Comparison of ENCODE assay signal across 8 cellular contexts in the genomic region with DNA sequence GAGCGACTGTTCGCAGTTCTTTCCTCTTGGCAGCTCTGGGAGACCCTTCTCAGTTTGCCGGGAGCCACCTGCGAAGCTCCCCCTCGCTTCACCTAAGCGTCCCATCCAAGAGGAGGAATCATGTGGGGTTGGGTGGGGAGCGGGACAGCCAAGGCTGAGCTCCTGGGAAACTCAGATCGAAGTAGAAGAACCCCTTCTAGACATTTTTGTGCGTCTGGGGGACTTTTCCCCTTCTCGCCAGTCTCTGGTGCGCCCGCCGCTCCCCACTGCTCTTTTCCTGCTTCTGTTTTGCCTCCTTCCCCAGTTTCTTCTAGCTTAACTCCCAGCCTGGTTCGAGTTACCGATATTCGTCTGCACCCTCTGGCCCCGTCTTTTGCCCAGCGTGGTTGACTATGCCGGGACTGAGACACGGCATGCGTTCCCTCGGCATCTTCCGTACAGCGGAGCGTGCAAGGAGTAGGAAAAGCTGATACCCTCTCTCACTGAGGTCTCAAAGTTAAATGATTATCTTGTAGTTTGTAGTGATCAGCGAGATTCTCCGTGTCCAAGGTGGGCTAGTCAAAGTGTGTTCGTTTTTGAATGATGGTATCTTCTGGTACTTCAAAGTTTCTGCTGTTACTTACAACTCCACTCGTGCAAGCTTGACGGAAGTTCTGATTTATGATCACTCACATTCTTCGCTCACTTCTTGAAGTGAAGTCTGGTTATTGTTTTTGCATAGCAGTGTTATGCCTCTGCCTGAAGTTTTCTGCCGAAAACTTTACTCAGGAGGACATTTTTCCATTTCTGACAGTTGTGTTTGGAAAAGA. TPM values are rescaled to one million over a fixed set of nuclear protein-coding genes. Genes with fewer than 3 reads are reported as not detected.
DNase-seq lines count a peak whose midpoint lies in the region; ATAC-seq and TF ChIP-seq lines count a peak whose summit lies in the region.

No MANE protein-coding gene starts in this region.

- ATAC-seq in GM18498 (IDR thresholded peaks at IDR 0.05; ENCODE audit: unreplicated experiment) (peak; percentile 23), HG03097 (IDR thresholded peaks at IDR 0.05; ENCODE audit: low FRiP score, unreplicated experiment) (peak; percentile 15)

- no peaks in the 10 kb centered on the region for H3K27me3 ChIP-seq in PC-9 (ENCODE audit: insufficient read depth, low read depth)

- H3K4me1 ChIP-seq in PC-9 (replicated peaks; ENCODE audit: insufficient read depth) (peaks cover 32% of the 10 kb centered on the region), urinary bladder (ENCODE audit: insufficient read depth) (peaks cover 2% of the 10 kb centered on the region)

- H3K36me3 ChIP-seq in PC-9 (ENCODE audit: low read depth), result 0 out of 2 replicates have a peak, but pooled peaks cover 4% of the 10 kb centered on the region
- H3K36me3 ChIP-seq in urinary bladder (ENCODE audit: insufficient read depth), result no peaks in the 10 kb centered on the region

- peak in 1 of 2 experiments; percentile 53 for DNase-seq in PC-9
- peak; percentile 45 for DNase-seq in activated naive CD4-positive, alpha-beta T cell treated with Interleukin-2 at 50 U/mL for 16 hours
- peak; percentile 33 for DNase-seq in germinal center (ENCODE audit: low spot score)
- peak in 41 of 56 donors; percentile 14 to 73 (median 46) for DNase-seq in nucleus accumbens (lab: John Stamatoyannopoulos, UW)

- intact Hi-C loops in PC-9 (cut with micrococcal nuclease; ENCODE audit: unreplicated experiment), result loop anchor here (1.0 kb wide), 1 partner anchor 366 kb away; no protein-coding TSS in a partner anchor

- no peaks in the 10 kb centered on the region for H3K9me3 ChIP-seq in PC-9 (ENCODE audit: insufficient read depth, low read depth)

- TF ChIP-seq CTCF in 22Rv1 (IDR thresholded peaks at IDR 0.05) (no peak), PC-9 (conservative IDR thresholded peaks at IDR 0.05) (no peak)

- peaks cover 10% of the 10 kb centered on the region; the same call in 1 of the 2 replicates for H3F3A ChIP-seq in PC-9 (ENCODE audit: insufficient read depth, low read depth)

- H3K79me2 ChIP-seq in PC-9 (ENCODE audit: low read depth), result peaks cover 63% of the 10 kb centered on the region

- BruUV-seq in PC-9 (replicated peaks; lab: Mats Ljungman, UMichigan), result TSS peak; percentile 49

- H3K4me3 ChIP-seq in PC-9 (peak overlapping the region; percentile 67), urinary bladder (ENCODE audit: low read depth, low read length) (peak overlapping the region; percentile 67)

- POLR2A ChIA-PET in PC-9 (lab: Charles Lee; ENCODE audit: unreplicated experiment), result interaction anchor here (0.7 kb wide), 3 partner anchors 385 to 879 kb away, joined by 4 to 6 read pairs (median 4); no protein-coding TSS in a partner anchor

- peak overlapping the region; percentile 98 for H2AFZ ChIP-seq in PC-9

- H4K20me1 ChIP-seq in PC-9 (ENCODE audit: insufficient read depth), result 0 out of 2 replicates have a peak, but pooled peaks cover 13% of the 10 kb centered on the region

- H3K27ac ChIP-seq in 22Rv1 (peak overlapping the region; percentile 79), PC-9 (peak overlapping the region; percentile 25), urinary bladder (ENCODE audit: low read depth) (peak overlapping the region; percentile 76)

- under 1% methylated on average over 32 of the region's 32 CpGs for WGBS in urinary bladder

- CTCF ChIA-PET in PC-9 (lab: Charles Lee), result interaction anchor here (1.6 kb wide), 1 partner anchor 118 kb away, joined by 17 read pairs; no protein-coding TSS in a partner anchor

- peak overlapping the region; percentile 96 for H3K4me2 ChIP-seq in PC-9

- no peaks in the 10 kb centered on the region for H3K9me2 ChIP-seq in PC-9 (ENCODE audit: insufficient read depth)

RNA-seq across cellular contexts. Expression of gene CAMKMT, which starts 0.7 kb away (rescaled TPM):
- total RNA-seq in PC-9 (2021) (11.7 and 17.9 TPM in 2 replicates), urinary bladder (20.2 TPM)
- 5.4 TPM for polyA plus RNA-seq in urinary bladder

RNA-seq across cellular contexts. Expression of gene PREPL, which starts 1.1 kb away (rescaled TPM):
- 34.2 and 42.2 TPM in 2 replicates for total RNA-seq in PC-9 (2021)
- total RNA-seq in urinary bladder, result 104 TPM
- polyA plus RNA-seq in urinary bladder, result 30.2 TPM

Comparison
In these comparisons a context has a peak if more than half of its experiments do, and no peak if none do; other contexts are left out.
1. H3K27ac ChIP-seq: peak in every context shown above with its lines; median percentile 79 in 22Rv1; 76 in urinary bladder; 25 in PC-9.